21 cellular contexts compared by ENCODE assay signal in the genomic region with DNA sequence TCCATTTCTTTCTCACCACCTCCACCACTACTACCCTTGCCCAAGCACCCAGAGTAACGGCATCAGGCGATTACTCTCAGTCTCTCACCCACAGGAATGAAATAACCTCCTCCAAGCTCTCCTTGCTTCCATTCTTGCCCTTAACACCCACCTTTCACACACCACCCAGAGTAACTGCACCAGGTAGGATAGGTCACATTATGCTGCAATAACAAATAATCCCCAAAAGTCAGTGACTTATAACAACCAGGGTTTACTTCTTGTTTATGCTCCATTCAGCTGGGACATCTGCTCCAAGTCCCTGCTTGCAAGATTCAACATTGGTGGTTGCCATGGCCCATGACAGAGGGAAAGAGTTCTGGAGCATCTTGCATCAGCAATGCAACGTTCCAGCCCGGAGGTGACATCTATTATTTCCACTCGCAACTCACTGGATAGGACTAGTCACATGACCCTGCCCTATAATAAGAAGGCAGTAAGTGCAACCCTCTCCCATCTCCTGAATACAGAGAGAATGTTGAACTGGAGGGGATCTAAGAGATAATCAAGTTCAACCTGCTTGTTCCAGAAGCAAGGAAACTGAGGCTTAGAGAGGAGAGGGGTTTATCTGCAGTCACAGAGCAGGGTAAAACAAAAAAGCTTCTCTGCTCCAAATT. TPM values are rescaled to one million over a fixed set of nuclear protein-coding genes. Genes with fewer than 3 reads are reported as not detected.
A peak's percentile ranks its signal among the peaks of the same experiment; 100 is the strongest.
DNase-seq lines count a peak whose midpoint lies in the region; ATAC-seq, FAIRE-seq and TF ChIP-seq lines count a peak whose summit lies in the region.
"Had no signal": no experiment of that assay in that cellular context is flagged by ENCODE, and none has a peak within 500 bp of the region (broad histone marks: within the 10 kb centered on the region; RNA-seq: fewer than 3 reads in every experiment).

No MANE protein-coding gene starts in this region.

- TF ChIP-seq EP300 in K562 (IDR thresholded peaks at IDR 0.05; ENCODE audit: low read length) = no peak

- POLR2A ChIA-PET in activated naive CD8-positive, alpha-beta T cell treated with anti-CD3 and anti-CD28 coated beads, Interleukin-2, amount 10 ng/mL, durations not matched to agents 7 days and 5 days (lab: Charles Lee) = no interaction called here
- POLR2A ChIA-PET in K562 (lab: Yijun Ruan, JAX) = interaction anchor here (0.6 to 1.1 kb wide), 3 partner anchors 11 to 160 kb away, joined by 3 to 4 read pairs (median 3); no protein-coding TSS in a partner anchor

- H3K36me3 ChIP-seq in K562 (ENCODE audit: control insufficient read depth, insufficient read depth, low read length) = no peaks in the 10 kb centered on the region
- H3K36me3 ChIP-seq: BLaER1 treated with 17β-estradiol and CSF1 and Interleukin-3, amounts not matched to agents 10 nM and 100 nM had no signal

- no peak for ATAC-seq in activated naive CD8-positive, alpha-beta T cell treated with anti-CD3 and anti-CD28 coated beads, Interleukin-2, amount 10 ng/mL, durations not matched to agents 7 days and 5 days (ENCODE audit: low read depth)
- peak; percentile 21; the same call in 2 of the 3 replicates for ATAC-seq in K562
- ATAC-seq: A549; CD8-positive, alpha-beta T cell had no signal

- peak overlapping the region; percentile 36 for H3K27ac Mint-ChIP-seq in activated naive CD8-positive, alpha-beta T cell treated with anti-CD3 and anti-CD28 coated beads, Interleukin-2, amount 10 ng/mL, durations not matched to agents 7 days and 5 days
- no peak overlapping the region for H3K27ac Mint-ChIP-seq in activated naive CD8-positive, alpha-beta T cell treated with anti-CD3 and anti-CD28 coated beads for 36 hours
- peak overlapping the region; percentile 58 for H3K27ac Mint-ChIP-seq in neural crest cell (ENCODE audit: unreplicated experiment)
- H3K27ac Mint-ChIP-seq: B cell; CD4-positive, alpha-beta T cell; CD8-positive, alpha-beta T cell had no signal

- FAIRE-seq in K562 (lab: Jason Lieb, UNC) = no peak
- FAIRE-seq: A549, D721Med, G401.6, GM12891, GM19239 had no signal

- H3K79me2 ChIP-seq in K562 (ENCODE audit: control insufficient read depth, insufficient read depth, low read length) = no peaks in the 10 kb centered on the region

- no peak for TF ChIP-seq RAD21 in K562 (CRISPR knock-in tag; conservative IDR thresholded peaks at IDR 0.05 in 1 of 2, IDR thresholded peaks at IDR 0.05 in 1 of 2)

- no peaks in the 10 kb centered on the region for H4K20me1 ChIP-seq in K562 (replicated peaks; ENCODE audit: control insufficient read depth, insufficient read depth, low read length)
- H4K20me1 ChIP-seq: BLaER1 treated with 17β-estradiol and CSF1 and Interleukin-3, amounts not matched to agents 10 nM and 100 nM had no signal

- no peak for TF ChIP-seq POLR2A in K562 (conservative IDR thresholded peaks at IDR 0.05)

- BruUV-seq in K562 (replicated peaks; lab: Mats Ljungman, UMichigan) = no TSS peak

- peaks cover 0 to 17% of the 10 kb centered on the region in 2 experiments; a peak in 4 of 5 replicates for H3K4me1 ChIP-seq in K562 (replicated peaks in 1 of 2; ENCODE audit: control insufficient read depth in 2 of 2, insufficient read depth in 2 of 2, low read length in 2 of 2)
- H3K4me1 ChIP-seq: A549, Caco-2 had no signal

- no peak for TF ChIP-seq CTCF in K562 (IDR thresholded peaks at IDR 0.05 in 2 of 3, conservative IDR thresholded peaks at IDR 0.05 in 1 of 3; ENCODE audit: insufficient read depth in 2 of 3, low read depth in 1 of 3, low read length in 3 of 3)
- TF ChIP-seq CTCF in neural crest cell (conservative IDR thresholded peaks at IDR 0.05) = no peak

- 0 out of 5 replicates have a peak, but pooled peaks cover 0 to 2% of the 10 kb centered on the region in 2 experiments for H3K27me3 ChIP-seq in K562 (ENCODE audit: control insufficient read depth in 2 of 2, insufficient read depth in 2 of 2, low read length in 2 of 2)
- H3K27me3 ChIP-seq: BLaER1 treated with 17β-estradiol and CSF1 and Interleukin-3, amounts not matched to agents 10 nM and 100 nM had no signal

- H2AFZ ChIP-seq in K562 (ENCODE audit: low read depth, low read length) = no peak overlapping the region

- H3K9me3 Mint-ChIP-seq in activated naive CD8-positive, alpha-beta T cell treated with anti-CD3 and anti-CD28 coated beads, Interleukin-2, amount 10 ng/mL, durations not matched to agents 7 days and 5 days = no peaks in the 10 kb centered on the region
- H3K9me3 Mint-ChIP-seq in activated naive CD8-positive, alpha-beta T cell treated with anti-CD3 and anti-CD28 coated beads for 36 hours = no peaks in the 10 kb centered on the region
- no peaks in the 10 kb centered on the region for H3K9me3 Mint-ChIP-seq in neural crest cell
- H3K9me3 Mint-ChIP-seq: CD4-positive, alpha-beta T cell had no signal

- in situ Hi-C loops in K562 (cut with MboI) = no loop called here

- WGBS in K562 (ENCODE audit: insufficient coverage, low coverage, missing lambda C conversion rate) = 6% methylated on average over 5 of the region's 5 CpGs

- no peak overlapping the region for H3K4me3 ChIP-seq in K562
- H3K4me3 ChIP-seq: A549; BLaER1 treated with 17β-estradiol and CSF1 and Interleukin-3, amounts not matched to agents 10 nM and 100 nM had no signal

- no peak overlapping the region for H3K4me2 ChIP-seq in K562 (ENCODE audit: insufficient read depth, low read length)
- H3K4me2 ChIP-seq: A549; BLaER1 treated with 17β-estradiol and CSF1 and Interleukin-3, amounts not matched to agents 10 nM and 100 nM had no signal

- CTCF ChIA-PET in K562 (lab: Yijun Ruan, JAX; ENCODE audit: low intra/inter-chr PET ratio) = interaction anchor here (0.6 kb wide), 1 partner anchor 9 kb away, joined by 5 read pairs; no protein-coding TSS in a partner anchor

- H3K4me1 Mint-ChIP-seq in activated naive CD8-positive, alpha-beta T cell treated with anti-CD3 and anti-CD28 coated beads, Interleukin-2, amount 10 ng/mL, durations not matched to agents 7 days and 5 days = peaks cover under 1% of the 10 kb centered on the region
- H3K4me1 Mint-ChIP-seq in activated naive CD8-positive, alpha-beta T cell treated with anti-CD3 and anti-CD28 coated beads for 36 hours = no peaks in the 10 kb centered on the region
- H3K4me1 Mint-ChIP-seq in neural crest cell = no peaks in the 10 kb centered on the region
- H3K4me1 Mint-ChIP-seq: B cell had no signal

- no peak overlapping the region for H3K4me3 Mint-ChIP-seq in activated naive CD8-positive, alpha-beta T cell treated with anti-CD3 and anti-CD28 coated beads, Interleukin-2, amount 10 ng/mL, durations not matched to agents 7 days and 5 days
- H3K4me3 Mint-ChIP-seq in activated naive CD8-positive, alpha-beta T cell treated with anti-CD3 and anti-CD28 coated beads for 36 hours = no peak overlapping the region
- H3K4me3 Mint-ChIP-seq in neural crest cell = no peak overlapping the region
- H3K4me3 Mint-ChIP-seq: B cell; CD4-positive, alpha-beta T cell; CD8-positive, alpha-beta T cell had no signal

- H3K27ac ChIP-seq in K562 (ENCODE audit: extremely low read depth, low read depth, low read length) = no peak overlapping the region
- H3K27ac ChIP-seq: 22Rv1; A549; BLaER1 treated with 17β-estradiol and CSF1 and Interleukin-3, amounts not matched to agents 10 nM and 100 nM; C4-2B had no signal

- peaks cover 4% of the 10 kb centered on the region; the same call in 1 of the 2 replicates for H3K9me3 ChIP-seq in K562 (replicated peaks; ENCODE audit: control insufficient read depth, insufficient read depth, low read depth, low read length)
- H3K9me3 ChIP-seq: A549; BLaER1 treated with 17β-estradiol and CSF1 and Interleukin-3, amounts not matched to agents 10 nM and 100 nM; Caco-2 had no signal

- H3K27me3 Mint-ChIP-seq in activated naive CD8-positive, alpha-beta T cell treated with anti-CD3 and anti-CD28 coated beads, Interleukin-2, amount 10 ng/mL, durations not matched to agents 7 days and 5 days = peaks cover 3% of the 10 kb centered on the region
- peaks cover 17% of the 10 kb centered on the region for H3K27me3 Mint-ChIP-seq in activated naive CD8-positive, alpha-beta T cell treated with anti-CD3 and anti-CD28 coated beads for 36 hours
- peaks cover 30% of the 10 kb centered on the region for H3K27me3 Mint-ChIP-seq in neural crest cell (ENCODE audit: low read depth)

- intact Hi-C loops in K562 (cut with micrococcal nuclease) = no loop called here

- H3K9ac ChIP-seq in K562 (ENCODE audit: insufficient read depth in 1 of 2, low read depth in 2 of 2, low read length in 2 of 2) = no peak overlapping the region
- H3K9ac ChIP-seq: BLaER1 treated with 17β-estradiol and CSF1 and Interleukin-3, amounts not matched to agents 10 nM and 100 nM had no signal

- H3K9me1 ChIP-seq in K562 (ENCODE audit: control insufficient read depth, insufficient read depth, low read length) = no peaks in the 10 kb centered on the region

- no peak for DNase-seq in activated naive CD8-positive, alpha-beta T cell treated with anti-CD3 and anti-CD28 coated beads, Interleukin-2, amount 10 ng/mL, durations not matched to agents 7 days and 5 days
- no peak for DNase-seq in activated naive CD8-positive, alpha-beta T cell treated with anti-CD3 and anti-CD28 coated beads for 36 hours
- DNase-seq in K562 (ENCODE audit: extremely low read depth in 1 of 4, low spot score in 3 of 4) = no peak
- DNase-seq in neural crest cell (ENCODE audit: low read depth, low spot score) = no peak
- DNase-seq in NCI-H1436 (lab: John Stamatoyannopoulos, UW) = no peak
- DNase-seq: AML-193; Caco-2; Calu3; CD4-positive, alpha-beta T cell; CD8-positive, alpha-beta T cell; DMS79 treated with DMSO at 0.1 percent for 48 hours; GF-D8 had no signal

- H3K36me3 Mint-ChIP-seq in activated naive CD8-positive, alpha-beta T cell treated with anti-CD3 and anti-CD28 coated beads, Interleukin-2, amount 10 ng/mL, durations not matched to agents 7 days and 5 days = no peaks in the 10 kb centered on the region
- no peaks in the 10 kb centered on the region for H3K36me3 Mint-ChIP-seq in activated naive CD8-positive, alpha-beta T cell treated with anti-CD3 and anti-CD28 coated beads for 36 hours
- H3K36me3 Mint-ChIP-seq in neural crest cell (ENCODE audit: low read depth) = no peaks in the 10 kb centered on the region
- H3K36me3 Mint-ChIP-seq: CD8-positive, alpha-beta T cell had no signal

RNA-seq across cellular contexts. Expression of gene FICD, which starts 41.5 kb away (rescaled TPM):
- 1 to 10 TPM; 6.8 to 6.9 TPM for total RNA-seq in activated naive CD8-positive, alpha-beta T cell treated with anti-CD3 and anti-CD28 coated beads, Interleukin-2, amount 10 ng/mL, durations not matched to agents 7 days and 5 days
- 1 to 10 TPM; 4.2 to 4.3 TPM for total RNA-seq in activated naive CD8-positive, alpha-beta T cell treated with anti-CD3 and anti-CD28 coated beads for 36 hours
- total RNA-seq in K562 (2011; cell fraction: chromatin; rRNA removed; ENCODE audit: low replicate concordance) = 9.7 and 12.2 TPM in 2 replicates
- 11.8 and 12.1 TPM in 2 replicates for total RNA-seq in K562 (2011; cell fraction: nucleolus; rRNA removed)
- total RNA-seq in K562 (2011; cell fraction: nucleoplasm; rRNA removed) = 5.6 and 7.8 TPM in 2 replicates
- 3.1 and 4.5 TPM in 2 replicates for total RNA-seq in K562 (2014; rRNA removed)
- total RNA-seq in K562 (2014; rRNA removed; fragmentation: Illumina TruSeq; extraction: Trizol) = 1.9 TPM in 2 replicates
- 2.8 and 3.1 TPM in 2 replicates for total RNA-seq in K562 (2015; rRNA removed; fragmentation: Illumina TruSeq; extraction: Trizol)
- 3.0 and 3.4 TPM in 2 replicates for total RNA-seq in K562 (2021)
- 0.80 and 0.88 TPM in 2 replicates for polyA plus RNA-seq in K562 (2011; rRNA removed)
- polyA plus RNA-seq in K562 (2011; cell fraction: cytosol; rRNA removed) = 1.1 and 1.2 TPM in 2 replicates
- 4.7 and 6.8 TPM in 2 replicates for polyA plus RNA-seq in K562 (2011; cell fraction: nucleus; rRNA removed)
- polyA plus RNA-seq in K562 (2012) = 2.4 and 5.0 TPM in 2 replicates
- 1.6 and 2.0 TPM in 2 replicates for polyA plus RNA-seq in K562 (2014; fragmentation: Illumina TruSeq; extraction: Trizol)
- polyA plus RNA-seq in K562 (2014; fragmentation: Nextera tagmentation; extraction: Ambion mirVana) = 1 to 10 TPM; 1.1 to 1.2 TPM
- 2.1 and 2.7 TPM in 2 replicates for polyA plus RNA-seq in K562 (2014; rRNA removed)
- polyA minus RNA-seq in K562 (2011; rRNA and poly(A)+ RNA removed) = 2.9 and 3.9 TPM in 2 replicates
- 2.1 and 3.6 TPM in 2 replicates for polyA minus RNA-seq in K562 (2011; cell fraction: cytosol; rRNA and poly(A)+ RNA removed)
- polyA minus RNA-seq in K562 (2011; cell fraction: nucleus; rRNA and poly(A)+ RNA removed) = 8.3 and 11.3 TPM in 2 replicates
- 2.9 and 3.4 TPM in 2 replicates for total RNA-seq in neural crest cell
